In the genomic region with DNA sequence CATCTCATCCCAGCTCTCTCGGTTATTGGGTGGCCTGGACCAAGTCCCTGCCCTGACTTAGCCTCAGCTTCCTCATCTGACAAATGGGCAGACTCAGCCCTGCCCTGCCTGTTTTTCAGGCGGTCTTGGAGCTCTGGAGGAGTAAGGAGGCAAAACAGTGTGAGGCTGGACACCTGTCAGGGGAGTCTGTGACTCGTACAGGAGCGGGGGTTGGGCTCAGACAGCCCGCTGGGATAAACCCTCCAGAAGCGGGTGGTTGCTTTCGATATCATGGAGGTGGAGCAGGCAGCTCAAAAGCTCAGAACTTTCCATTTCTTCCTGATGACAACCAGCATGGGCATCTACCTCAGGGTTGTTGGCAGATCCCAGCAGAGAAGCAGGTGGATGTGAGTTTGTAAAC, we compare ENCODE assay signal across 9 cellular contexts.
"Had no signal": no experiment of that assay in that cellular context is flagged by ENCODE, and none has a peak within 500 bp of the region (broad histone marks: within the 10 kb centered on the region; RNA-seq: fewer than 3 reads in every experiment).

No MANE protein-coding gene starts in this region.

- H3K4me2 ChIP-seq: GM23338 had no signal

- FAIRE-seq: H1, H54, HTR-8/SVneo had no signal

- H3K36me3 ChIP-seq: HAP-1 had no signal

- H3K4me3 ChIP-seq: GM23338, HAP-1 had no signal

- H3K4me1 Mint-ChIP-seq: IgD-negative memory B cell had no signal

- DNase-seq: HFFc6, KBM-7 had no signal

- H3K4me3 Mint-ChIP-seq: GM23338, HFFc6, IgD-negative memory B cell had no signal

- H3K36me3 Mint-ChIP-seq: IgD-negative memory B cell had no signal

- H2AFZ ChIP-seq: GM23338 had no signal

- ATAC-seq: GM23338, HCT116 had no signal

- H3K9me3 Mint-ChIP-seq: GM23338, HFFc6, IgD-negative memory B cell had no signal

- H3K9me3 ChIP-seq: HAP-1 had no signal

- H3K4me1 ChIP-seq: HAP-1 had no signal

- H3K27ac Mint-ChIP-seq: GM23338, HFFc6 had no signal
